Comparison of ENCODE assay signal across 23 cellular contexts in the genomic region with DNA sequence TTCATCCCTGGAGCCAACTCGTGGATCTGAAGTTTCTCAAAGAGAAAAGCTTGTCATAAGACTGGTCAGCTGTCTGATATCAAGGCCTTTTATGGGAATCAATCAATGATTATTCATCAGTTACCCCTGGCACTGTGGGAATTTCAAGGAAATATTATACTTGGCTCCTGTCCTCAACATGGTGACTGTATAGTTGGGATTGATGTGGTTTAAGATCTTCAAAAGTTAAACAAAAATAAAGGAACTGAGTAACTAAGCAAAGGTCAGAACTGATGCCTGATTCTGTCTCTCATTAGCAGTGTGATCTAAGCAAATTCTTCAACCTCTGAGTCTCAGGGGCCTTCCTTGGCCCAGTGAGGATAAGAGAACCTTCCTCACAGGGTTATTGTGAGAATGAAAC. TPM values are rescaled to one million over a fixed set of nuclear protein-coding genes. Genes with fewer than 3 reads are reported as not detected.
A peak's percentile ranks its signal among the peaks of the same experiment; 100 is the strongest.
DNase-seq lines count a peak whose midpoint lies in the region; ATAC-seq and TF ChIP-seq lines count a peak whose summit lies in the region.
"Had no signal": no experiment of that assay in that cellular context is flagged by ENCODE, and none has a peak within 500 bp of the region (broad histone marks: within the 10 kb centered on the region; RNA-seq: fewer than 3 reads in every experiment).

No MANE protein-coding gene starts in this region.

- no peak for TF ChIP-seq EP300 in SK-N-SH (IDR thresholded peaks at IDR 0.05; ENCODE audit: borderline replicate concordance in 1 of 2, low read depth in 1 of 2, low read length in 1 of 2)

- H3K27me3 ChIP-seq in SK-N-SH (ENCODE audit: insufficient read depth) (no peaks in the 10 kb centered on the region), heart right ventricle (no peaks in the 10 kb centered on the region)
- H3K27me3 ChIP-seq: ascending aorta, suprapubic skin had no signal

- DNase-seq in SK-N-SH (no peak), astrocyte of the cerebellum (ENCODE audit: low read depth) (peak; percentile 39), glomerular visceral epithelial cell (ENCODE audit: extremely low spot score) (peak; percentile 15), DMS 273 treated with DMSO at 0.1 percent for 48 hours (lab: John Stamatoyannopoulos, UW) (no peak), heart right ventricle (no peak)
- DNase-seq: activated CD4-positive, alpha-beta T cell treated with anti-CD3 and anti-CD28 coated beads, Interleukin-2, amount 50 U/mL, for 1 hour; activated naive CD4-positive, alpha-beta T cell; activated T-cell treated with anti-CD3 and anti-CD28 coated beads for 4 hours; CD4-positive, CD25-positive, alpha-beta regulatory T cell; islet precursor cell; naive thymus-derived CD4-positive, alpha-beta T cell; NCI-H187; NCI-H446; stimulated activated CD4-positive, alpha-beta T cell treated with anti-CD3 and anti-CD28 coated beads, Interleukin-4, amount 100 ng/mL, for 4 hours had no signal

- CTCF ChIA-PET in SK-N-SH (lab: Yijun Ruan, JAX): no interaction called here

- WGBS in SK-N-SH (ENCODE audit: low lambda C conversion rate): 18% methylated on average over 1 of the region's 1 CpG
- WGBS in heart right ventricle, 2 donors: 84 to 89% methylated on average over 1 of the region's 1 CpG

- ATAC-seq in SK-N-SH treated with all-trans-retinoic acid at 6 μM for 48 hours (no peak), HG03457 (IDR thresholded peaks at IDR 0.05; ENCODE audit: unreplicated experiment) (no peak), HG03095 (IDR thresholded peaks at IDR 0.05; ENCODE audit: unreplicated experiment) (no peak), heart right ventricle (no peak)
- ATAC-seq: HepG2; naive thymus-derived CD4-positive, alpha-beta T cell had no signal

- H3K4me3 ChIP-seq in SK-N-SH (ENCODE audit: low read depth in 2 of 2, low read length in 1 of 2) (no peak overlapping the region), astrocyte of the cerebellum (ENCODE audit: low read depth, low read length) (no peak overlapping the region), heart right ventricle (no peak overlapping the region)
- H3K4me3 ChIP-seq: ascending aorta, coronary artery, skin epidermis, suprapubic skin had no signal

- TF ChIP-seq CTCF in SK-N-SH (IDR thresholded peaks at IDR 0.05) (no peak), astrocyte of the cerebellum (IDR thresholded peaks at IDR 0.05; ENCODE audit: low read depth, low read length, missing control alignments) (no peak), heart right ventricle (IDR thresholded peaks at IDR 0.05) (no peak)

- in situ Hi-C loops in astrocyte of the cerebellum (cut with HindIII; ENCODE audit: low sequenced_read_pairs): no loop called here

- intact Hi-C loops in heart right ventricle (cut with DNase I): no loop called here

- POLR2A ChIA-PET in SK-N-SH (lab: Yijun Ruan, JAX): no interaction called here

- H3K9me3 ChIP-seq in SK-N-SH (no peaks in the 10 kb centered on the region), heart right ventricle (no peaks in the 10 kb centered on the region)
- H3K9me3 ChIP-seq: ascending aorta, suprapubic skin had no signal

- peaks cover 6% of the 10 kb centered on the region for H3F3A ChIP-seq in SK-N-SH (replicated peaks; ENCODE audit: insufficient read depth)

- H3K27ac ChIP-seq in SK-N-SH (ENCODE audit: low read depth in 2 of 2, low read length in 1 of 2) (peak overlapping the region in 1 of 2 experiments; percentile 61; a peak in 2 of 4 replicates), heart right ventricle (no peak overlapping the region)
- H3K27ac ChIP-seq: 22Rv1, ascending aorta, coronary artery, suprapubic skin had no signal

- H3K4me1 ChIP-seq in SK-N-SH (ENCODE audit: control insufficient read depth in 1 of 2, insufficient read depth in 2 of 2, low read depth in 1 of 2, low read length in 1 of 2): peaks cover 0 to 8% of the 10 kb centered on the region in 2 experiments; a peak in 1 of 4 replicates
- H3K4me1 ChIP-seq in heart right ventricle: peaks cover 0 to 6% (median 0%) of the 10 kb centered on the region in 9 donors
- H3K4me1 ChIP-seq: suprapubic skin had no signal

- no peaks in the 10 kb centered on the region for H3K9me2 ChIP-seq in SK-N-SH

- no peak overlapping the region for H3K4me2 ChIP-seq in SK-N-SH

- no peaks in the 10 kb centered on the region for H3K79me2 ChIP-seq in SK-N-SH (ENCODE audit: insufficient read depth)

- H4K20me1 ChIP-seq in SK-N-SH (ENCODE audit: insufficient read depth): no peaks in the 10 kb centered on the region

- H2AFZ ChIP-seq in SK-N-SH (ENCODE audit: low read depth): no peak overlapping the region

- H3K36me3 ChIP-seq in SK-N-SH (replicated peaks in 1 of 2; ENCODE audit: control insufficient read depth in 1 of 2, insufficient read depth in 2 of 2, low read length in 1 of 2) (no peaks in the 10 kb centered on the region), heart right ventricle (no peaks in the 10 kb centered on the region)
- H3K36me3 ChIP-seq: ascending aorta, suprapubic skin had no signal

- no peak for TF ChIP-seq RAD21 in SK-N-SH (IDR thresholded peaks at IDR 0.05; ENCODE audit: low read length)

- H3K9ac ChIP-seq in SK-N-SH: no peak overlapping the region

TF ChIP-seq in SK-N-SH, 30 proteins besides CTCF, POLR2A, EP300 and RAD21:
- TF ChIP-seq NRF1 (IDR thresholded peaks at IDR 0.05; ENCODE audit: low read depth, low read length) (no peak), TCF12 (IDR thresholded peaks at IDR 0.05) (peak; percentile 5; the same call in 1 of the 2 replicates), MAX (IDR thresholded peaks at IDR 0.05; ENCODE audit: low read depth) (no peak)
- TF ChIP-seq, protein P1, sequence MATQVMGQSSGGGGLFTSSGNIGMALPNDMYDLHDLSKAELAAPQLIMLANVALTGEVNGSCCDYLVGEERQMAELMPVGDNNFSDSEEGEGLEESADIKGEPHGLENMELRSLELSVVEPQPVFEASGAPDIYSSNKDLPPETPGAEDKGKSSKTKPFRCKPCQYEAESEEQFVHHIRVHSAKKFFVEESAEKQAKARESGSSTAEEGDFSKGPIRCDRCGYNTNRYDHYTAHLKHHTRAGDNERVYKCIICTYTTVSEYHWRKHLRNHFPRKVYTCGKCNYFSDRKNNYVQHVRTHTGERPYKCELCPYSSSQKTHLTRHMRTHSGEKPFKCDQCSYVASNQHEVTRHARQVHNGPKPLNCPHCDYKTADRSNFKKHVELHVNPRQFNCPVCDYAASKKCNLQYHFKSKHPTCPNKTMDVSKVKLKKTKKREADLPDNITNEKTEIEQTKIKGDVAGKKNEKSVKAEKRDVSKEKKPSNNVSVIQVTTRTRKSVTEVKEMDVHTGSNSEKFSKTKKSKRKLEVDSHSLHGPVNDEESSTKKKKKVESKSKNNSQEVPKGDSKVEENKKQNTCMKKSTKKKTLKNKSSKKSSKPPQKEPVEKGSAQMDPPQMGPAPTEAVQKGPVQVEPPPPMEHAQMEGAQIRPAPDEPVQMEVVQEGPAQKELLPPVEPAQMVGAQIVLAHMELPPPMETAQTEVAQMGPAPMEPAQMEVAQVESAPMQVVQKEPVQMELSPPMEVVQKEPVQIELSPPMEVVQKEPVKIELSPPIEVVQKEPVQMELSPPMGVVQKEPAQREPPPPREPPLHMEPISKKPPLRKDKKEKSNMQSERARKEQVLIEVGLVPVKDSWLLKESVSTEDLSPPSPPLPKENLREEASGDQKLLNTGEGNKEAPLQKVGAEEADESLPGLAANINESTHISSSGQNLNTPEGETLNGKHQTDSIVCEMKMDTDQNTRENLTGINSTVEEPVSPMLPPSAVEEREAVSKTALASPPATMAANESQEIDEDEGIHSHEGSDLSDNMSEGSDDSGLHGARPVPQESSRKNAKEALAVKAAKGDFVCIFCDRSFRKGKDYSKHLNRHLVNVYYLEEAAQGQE (IDR thresholded peaks at IDR 0.05; ENCODE audit: low read depth, low read length): no peak
TF ChIP-seq in SK-N-SH: peak in this region for 1.

TF ChIP-seq in SK-N-SH treated with all-trans-retinoic acid at 6 μM for 48 hours, 23 proteins besides CTCF, POLR2A, EP300 and RAD21 (continues in another document):
- TF ChIP-seq TOX (CRISPR knock-in tag; IDR thresholded peaks at IDR 0.05; ENCODE audit: borderline replicate concordance): no peak
- TF ChIP-seq CREB5 (CRISPR knock-in tag; IDR thresholded peaks at IDR 0.05; ENCODE audit: low read depth): no peak
- TF ChIP-seq ESRRG (CRISPR knock-in tag; IDR thresholded peaks at IDR 0.05): no peak
- TF ChIP-seq ISL1 (CRISPR knock-in tag; IDR thresholded peaks at IDR 0.05): no peak
- TF ChIP-seq PATZ1 (CRISPR knock-in tag; IDR thresholded peaks at IDR 0.05; ENCODE audit: borderline replicate concordance): no peak
- TF ChIP-seq OSR1 (CRISPR knock-in tag; IDR thresholded peaks at IDR 0.05): no peak
- TF ChIP-seq ZC3H10 (CRISPR knock-in tag; IDR thresholded peaks at IDR 0.05): no peak
- TF ChIP-seq GLIS3 (CRISPR knock-in tag; IDR thresholded peaks at IDR 0.05): no peak
- TF ChIP-seq ZFP3 (CRISPR knock-in tag; IDR thresholded peaks at IDR 0.05): no peak

RNA-seq across cellular contexts. Expression of gene SERPINE3, which starts 22.2 kb away (rescaled TPM):
- polyA plus RNA-seq in SK-N-SH (2012; rRNA removed): not detected in 2 replicates
- not detected in 2 replicates for polyA plus RNA-seq in SK-N-SH (2012; cell fraction: cytosol; rRNA removed)
- 0.02 TPM in 1 of 2 replicates, not detected in the other for polyA plus RNA-seq in SK-N-SH (2012; cell fraction: nucleus; rRNA removed)
- not detected for total RNA-seq in heart right ventricle
- under 1 TPM in 1 of 2 donors, not detected in 1; 0.01 TPM for polyA plus RNA-seq in heart right ventricle
- total RNA-seq: ascending aorta; CD4-positive, CD25-positive, alpha-beta regulatory T cell; HepG2; naive thymus-derived CD4-positive, alpha-beta T cell; suprapubic skin had no signal
- polyA plus RNA-seq: CD4-positive, CD25-positive, alpha-beta regulatory T cell; HepG2; naive thymus-derived CD4-positive, alpha-beta T cell had no signal

Comparison
In these comparisons a context has a peak if more than half of its experiments do, and no peak if none do; other contexts are left out.
1. DNase-seq: peak in astrocyte of the cerebellum (single experiment) and glomerular visceral epithelial cell (single experiment); none in SK-N-SH (single experiment), DMS 273 treated with DMSO at 0.1 percent for 48 hours (single experiment) and heart right ventricle (0 of 2).